In genomic region chr16:88719267-88719932, GRCh38 we compare ENCODE assay signal across 1 cellular context.
TF ChIP-seq lines count a peak whose summit lies in the region.

No MANE protein-coding gene starts in this region.

TF ChIP-seq in K562, 482 proteins besides CTCF, POLR2A, EP300 and RAD21:
- TF ChIP-seq RBM22 (IDR thresholded peaks at IDR 0.05; ENCODE audit: low read depth, low read length, poor library complexity, severe bottlenecking) (peak; percentile 92), POLR2G (IDR thresholded peaks at IDR 0.05; ENCODE audit: low read depth, low read length) (peak; percentile 65), RFX5 (IDR thresholded peaks at IDR 0.05; ENCODE audit: low read depth, low read length) (no peak), RBFOX2 (IDR thresholded peaks at IDR 0.05; ENCODE audit: low read depth, low read length) (0 out of 2 replicates have a peak, but pooled peaks have one; percentile 15)
TF ChIP-seq in K562: peak in this region for 3.
